ENCODE assay signal across 8 cellular contexts in the genomic region with DNA sequence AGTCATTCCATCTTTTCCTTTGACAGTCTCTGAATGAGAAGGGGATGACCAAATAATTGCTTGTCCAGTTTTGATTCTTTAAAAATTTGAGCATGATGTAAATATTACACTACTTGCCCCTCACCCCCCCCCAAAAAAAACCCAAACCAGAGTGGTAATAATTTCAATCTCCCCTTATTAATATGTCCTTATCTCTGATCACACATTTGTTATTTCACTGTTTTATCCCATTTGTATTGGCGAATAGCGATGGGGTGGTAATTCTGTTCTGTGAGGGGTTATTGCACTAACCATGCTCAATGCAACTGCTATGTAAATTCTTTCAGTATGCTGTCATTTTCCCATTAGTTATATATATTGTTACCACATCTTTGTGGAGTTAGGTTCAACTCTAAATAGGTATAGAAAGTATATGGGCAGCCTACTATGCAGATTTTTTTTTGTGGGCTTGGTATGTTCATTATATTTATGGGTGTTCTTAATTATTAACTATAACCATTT. TPM values are rescaled to one million over a fixed set of nuclear protein-coding genes. Genes with fewer than 3 reads are reported as not detected.
DNase-seq lines count a peak whose midpoint lies in the region; ATAC-seq, FAIRE-seq and TF ChIP-seq lines count a peak whose summit lies in the region.

No MANE protein-coding gene starts in this region.

- DNase-seq in CD4-positive, alpha-beta memory T cell: no peak
- DNase-seq in neural crest cell (ENCODE audit: low read depth, low spot score) (no peak), GM19239 (ENCODE audit: insufficient read length, low spot score) (no peak), epidermal melanocyte (ENCODE audit: insufficient read length, low spot score) (no peak)

- peak overlapping the region; percentile 59 for H3K27ac ChIP-seq in CD4-positive, alpha-beta memory T cell (ENCODE audit: low read depth, low read length)
- no peak overlapping the region for H3K27ac ChIP-seq in OCI-LY3 (ENCODE audit: low read length)

- H4K20me1 ChIP-seq in OCI-LY3 (ENCODE audit: insufficient read depth, low read length): 0 out of 2 replicates have a peak, but pooled peaks cover 4% of the 10 kb centered on the region

- H2AFZ ChIP-seq in OCI-LY3 (ENCODE audit: low read depth, low read length): no peak overlapping the region

- no peak for ATAC-seq in GM21619 (IDR thresholded peaks at IDR 0.05; ENCODE audit: unreplicated experiment)
- no peak for ATAC-seq in HG02610 (IDR thresholded peaks at IDR 0.05; ENCODE audit: unreplicated experiment)

- peaks cover 15 to 29% (median 21%) of the 10 kb centered on the region in 4 donors for H3K4me1 Mint-ChIP-seq in CD4-positive, alpha-beta memory T cell
- H3K4me1 Mint-ChIP-seq in neural crest cell: peaks cover 39% of the 10 kb centered on the region

- H3K36me3 ChIP-seq in CD4-positive, alpha-beta memory T cell (ENCODE audit: insufficient read depth, low read length): no peaks in the 10 kb centered on the region
- H3K36me3 ChIP-seq in OCI-LY3 (replicated peaks; ENCODE audit: low read depth, low read length): peaks cover 17% of the 10 kb centered on the region
- no peaks in the 10 kb centered on the region for H3K36me3 ChIP-seq in endocrine pancreas (ENCODE audit: control insufficient read depth, insufficient read depth, low read length)

- no peaks in the 10 kb centered on the region for H3K27me3 ChIP-seq in CD4-positive, alpha-beta memory T cell (ENCODE audit: insufficient read depth, low read length)
- H3K27me3 ChIP-seq in OCI-LY3 (ENCODE audit: low read depth, low read length): peaks cover 11% of the 10 kb centered on the region
- H3K27me3 ChIP-seq in endocrine pancreas (ENCODE audit: control insufficient read depth, insufficient read depth, low read length): no peaks in the 10 kb centered on the region

- peaks cover 0 to 2% (median 0%) of the 10 kb centered on the region in 8 donors for H3K9me3 Mint-ChIP-seq in CD4-positive, alpha-beta memory T cell
- H3K9me3 Mint-ChIP-seq in neural crest cell: no peaks in the 10 kb centered on the region

- intact Hi-C loops in CD4-positive, alpha-beta memory T cell (cut with micrococcal nuclease): no loop called here

- peak overlapping the region; percentile 38 to 74 for H3K4me3 ChIP-seq in CD4-positive, alpha-beta memory T cell (ENCODE audit: low read length in 2 of 2)
- H3K4me3 ChIP-seq in OCI-LY3 (ENCODE audit: low read length): peak overlapping the region; percentile 99
- H3K4me3 ChIP-seq in endocrine pancreas (ENCODE audit: control insufficient read depth, insufficient read depth, low read length): peak overlapping the region; percentile 91

- peak overlapping the region; percentile 77 for H3K4me2 ChIP-seq in OCI-LY3 (ENCODE audit: low read length)

- H3K27me3 Mint-ChIP-seq in CD4-positive, alpha-beta memory T cell: no peaks in the 10 kb centered on the region
- H3K27me3 Mint-ChIP-seq in neural crest cell (ENCODE audit: low read depth): no peaks in the 10 kb centered on the region

- TF ChIP-seq CTCF in OCI-LY3 (IDR thresholded peaks at IDR 0.05; ENCODE audit: low read depth, low read length) (no peak), neural crest cell (conservative IDR thresholded peaks at IDR 0.05) (no peak)

- H3K27ac Mint-ChIP-seq in CD4-positive, alpha-beta memory T cell: peak overlapping the region in 6 of 7 donors; percentile 48 to 89 (median 80)
- H3K27ac Mint-ChIP-seq in neural crest cell (ENCODE audit: unreplicated experiment): peak overlapping the region; percentile 51

- CTCF ChIA-PET in CD4-positive, alpha-beta memory T cell (lab: Charles Lee; ENCODE audit: partially characterized antibody): interaction anchor here (1.2 kb wide), 1 partner anchor 17 kb away, joined by 3 read pairs; no protein-coding TSS in a partner anchor

- no peaks in the 10 kb centered on the region for H3K9me3 ChIP-seq in CD4-positive, alpha-beta memory T cell (ENCODE audit: control insufficient read depth in 1 of 2, low read length in 2 of 2)
- H3K9me3 ChIP-seq in OCI-LY3 (ENCODE audit: insufficient read depth, low read length) (no peaks in the 10 kb centered on the region), endocrine pancreas (ENCODE audit: control insufficient read depth, low read length) (no peaks in the 10 kb centered on the region)

- H3K79me2 ChIP-seq in OCI-LY3 (ENCODE audit: low read length): peaks cover 38% of the 10 kb centered on the region

- H3K4me3 Mint-ChIP-seq in CD4-positive, alpha-beta memory T cell: peak overlapping the region; percentile 78 to 94 (median 90)
- H3K4me3 Mint-ChIP-seq in neural crest cell: peak overlapping the region; percentile 88

- POLR2A ChIA-PET in CD4-positive, alpha-beta memory T cell (lab: Charles Lee; ENCODE audit: partially characterized antibody): interaction anchor here (1.3 kb wide), 1 partner anchor 54 kb away, joined by 6 read pairs; no protein-coding TSS in a partner anchor

- H3K9ac ChIP-seq in OCI-LY3 (ENCODE audit: low read length) (peak overlapping the region; percentile 96), endocrine pancreas (ENCODE audit: control insufficient read depth, insufficient read depth, low read length) (peak overlapping the region; percentile 99)

- peaks cover 4 to 15% of the 10 kb centered on the region in 2 donors for H3K36me3 Mint-ChIP-seq in CD4-positive, alpha-beta memory T cell
- H3K36me3 Mint-ChIP-seq in neural crest cell (ENCODE audit: low read depth): no peaks in the 10 kb centered on the region

- peaks cover 18% of the 10 kb centered on the region for H3K4me1 ChIP-seq in CD4-positive, alpha-beta memory T cell (ENCODE audit: insufficient read depth, low read length)
- H3K4me1 ChIP-seq in OCI-LY3 (ENCODE audit: low read length) (peaks cover 19% of the 10 kb centered on the region), endocrine pancreas (ENCODE audit: control insufficient read depth, insufficient read depth, low read length) (peaks cover 14% of the 10 kb centered on the region)

- no peak for FAIRE-seq in GM19239 (lab: Jason Lieb, UNC)

RNA-seq across cellular contexts. Expression of a gene that starts 1.1 kb away (rescaled TPM):
- 10 to 100 TPM; 23.0 to 27.3 TPM for total RNA-seq in CD4-positive, alpha-beta memory T cell
- 1 to 10 TPM; 2.9 to 4.7 TPM for polyA plus RNA-seq in CD4-positive, alpha-beta memory T cell
- total RNA-seq in neural crest cell: 64.2 and 66.1 TPM in 2 replicates

RNA-seq across cellular contexts. Expression of a gene that starts 36.3 kb away (rescaled TPM):
- not detected for total RNA-seq in CD4-positive, alpha-beta memory T cell
- polyA plus RNA-seq in CD4-positive, alpha-beta memory T cell: not detected
- total RNA-seq in neural crest cell: not detected in 2 replicates
